In genomic region chr11:57763568-57763967, GRCh38 we compare ENCODE assay signal across 9 cellular contexts. TPM values are rescaled to one million over a fixed set of nuclear protein-coding genes. Genes with fewer than 3 reads are reported as not detected.
DNase-seq lines count a peak whose midpoint lies in the region; ATAC-seq, FAIRE-seq and TF ChIP-seq lines count a peak whose summit lies in the region.
"Had no signal": no experiment of that assay in that cellular context is flagged by ENCODE, and none has a peak within 500 bp of the region (broad histone marks: within the 10 kb centered on the region; RNA-seq: fewer than 3 reads in every experiment).

No MANE protein-coding gene starts in this region.

- TF ChIP-seq CTCF in 22Rv1 (IDR thresholded peaks at IDR 0.05) = 0 out of 2 replicates have a peak, but pooled peaks have one; percentile 13
- TF ChIP-seq CTCF in HepG2 (CRISPR knock-in tag; IDR thresholded peaks at IDR 0.05) = peak; percentile 28; the same call in 1 of the 2 replicates
- peak; percentile 29 to 58 (median 39) for TF ChIP-seq CTCF in transverse colon (IDR thresholded peaks at IDR 0.05)
- TF ChIP-seq CTCF in activated CD8-positive, alpha-beta T cell treated with anti-CD3 and anti-CD28 coated beads for 36 hours (IDR thresholded peaks at IDR 0.05) = no peak

- POLR2A ChIA-PET in HepG2 (lab: Yijun Ruan, JAX) = interaction anchor here (0.6 to 10.3 kb wide), 4 partner anchors 13 to 304 kb away, joined by 3 to 215 read pairs (median 44); partner anchors contain the start of gene RTN4RL2
- POLR2A ChIA-PET in activated CD8-positive, alpha-beta T cell treated with anti-CD3 and anti-CD28 coated beads for 36 hours (lab: Charles Lee) = no interaction called here

- TF ChIP-seq POLR2A in HepG2 (IDR thresholded peaks at IDR 0.05; ENCODE audit: insufficient read depth in 1 of 2, low read depth in 2 of 2, low read length in 2 of 2) (no peak), transverse colon (IDR thresholded peaks at IDR 0.05) (no peak)

- FAIRE-seq in HepG2 (lab: Jason Lieb, UNC) = no peak

- H3K36me3 Mint-ChIP-seq in activated CD8-positive, alpha-beta T cell treated with anti-CD3 and anti-CD28 coated beads for 36 hours (ENCODE audit: low read depth) = no peaks in the 10 kb centered on the region

- in situ Hi-C loops in HepG2 (cut with HindIII; ENCODE audit: extremely low pct_ligation_motif_present, low pct_unique_long_range_greater_than_20kb) = loop anchor here (5.0 kb wide), 1 partner anchor 39 kb away; no protein-coding TSS in a partner anchor
- in situ Hi-C loops in transverse colon (cut with MboI; ENCODE audit: low pct_ligation_motif_present in 1 of 4, low pct_unique_long_range_greater_than_20kb in 1 of 4, low sequenced_read_pairs in 3 of 4) = loop anchor here in 1 of 4 donors (5.0 kb wide), 1 partner anchor 39 kb away; no protein-coding TSS in a partner anchor

- peak overlapping the region; percentile 97 for H3K9ac ChIP-seq in HUES64 (ENCODE audit: low read depth, low read length)
- peak overlapping the region; percentile 100 for H3K9ac ChIP-seq in HepG2 (ENCODE audit: insufficient read depth, low read depth, low read length)

- no peak for TF ChIP-seq RAD21 in HepG2 (CRISPR knock-in tag; IDR thresholded peaks at IDR 0.05)

- ATAC-seq in HepG2 (peak; percentile 55), HG03039 (IDR thresholded peaks at IDR 0.05; ENCODE audit: unreplicated experiment) (no peak), HG03175 (IDR thresholded peaks at IDR 0.05; ENCODE audit: unreplicated experiment) (no peak)
- ATAC-seq in activated CD8-positive, alpha-beta T cell treated with anti-CD3 and anti-CD28 coated beads for 36 hours = no peak

- H3K4me1 Mint-ChIP-seq in activated CD8-positive, alpha-beta T cell treated with anti-CD3 and anti-CD28 coated beads for 36 hours (ENCODE audit: low read depth) = peaks cover 14% of the 10 kb centered on the region

- peak overlapping the region; percentile 87 for H3K4me2 ChIP-seq in HepG2 (ENCODE audit: low read depth, low read length)

- TF ChIP-seq EP300 in HepG2 (IDR thresholded peaks at IDR 0.05; ENCODE audit: low read depth in 2 of 2, low read length in 2 of 2) = no peak
- TF ChIP-seq EP300 in HepG2 (CRISPR knock-in tag; IDR thresholded peaks at IDR 0.05; ENCODE audit: borderline replicate concordance) = no peak
- TF ChIP-seq EP300 in transverse colon (IDR thresholded peaks at IDR 0.05; ENCODE audit: low read depth) = no peak

- H2AFZ ChIP-seq in HepG2 (ENCODE audit: low read length) = no peak overlapping the region

- no peak overlapping the region for H3K4me3 Mint-ChIP-seq in activated CD8-positive, alpha-beta T cell treated with anti-CD3 and anti-CD28 coated beads for 36 hours
- H3K4me3 Mint-ChIP-seq: activated naive CD4-positive, alpha-beta T cell treated with anti-CD3 and anti-CD28 coated beads, Interleukin-2, amount 50 U/mL, for 24 hours had no signal

- H3K27me3 Mint-ChIP-seq in activated CD8-positive, alpha-beta T cell treated with anti-CD3 and anti-CD28 coated beads for 36 hours = no peaks in the 10 kb centered on the region
- H3K27me3 Mint-ChIP-seq: activated naive CD4-positive, alpha-beta T cell treated with anti-CD3 and anti-CD28 coated beads, Interleukin-2, amount 50 U/mL, for 24 hours had no signal

- intact Hi-C loops in HepG2 (cut with micrococcal nuclease; ENCODE audit: unreplicated experiment) = loop anchor here (1.0 kb wide), 2 partner anchors 15 to 37 kb away; no protein-coding TSS in a partner anchor
- intact Hi-C loops in transverse colon (cut with DNase I; ENCODE audit: low total_unique reads) = loop anchor here (5.0 kb wide), 1 partner anchor 39 kb away; no protein-coding TSS in a partner anchor
- intact Hi-C loops in activated CD8-positive, alpha-beta T cell treated with anti-CD3 and anti-CD28 coated beads for 36 hours (cut with micrococcal nuclease) = no loop called here

- H3K27me3 ChIP-seq in HUES64 (ENCODE audit: insufficient read depth, low read length) = no peaks in the 10 kb centered on the region
- no peaks in the 10 kb centered on the region; a peak in 1 of 5 replicates for H3K27me3 ChIP-seq in HepG2 (ENCODE audit: control insufficient read depth in 1 of 2, insufficient read depth in 2 of 2, low read length in 2 of 2)
- H3K27me3 ChIP-seq in transverse colon = no peaks in the 10 kb centered on the region

- no TSS peak for BruUV-seq in HepG2 (replicated peaks; lab: Mats Ljungman, UMichigan)

- 0 out of 2 replicates have a peak, but pooled peaks cover 5% of the 10 kb centered on the region for H3K36me3 ChIP-seq in HUES64 (ENCODE audit: insufficient read depth, low read length)
- peaks cover 0 to 6% of the 10 kb centered on the region in 2 experiments; a peak in 2 of 5 replicates for H3K36me3 ChIP-seq in HepG2 (replicated peaks in 1 of 2; ENCODE audit: control insufficient read depth in 1 of 2, insufficient read depth in 2 of 2, low read length in 2 of 2)
- no peaks in the 10 kb centered on the region for H3K36me3 ChIP-seq in transverse colon

- no peak overlapping the region for H3K27ac Mint-ChIP-seq in activated CD8-positive, alpha-beta T cell treated with anti-CD3 and anti-CD28 coated beads for 36 hours
- H3K27ac Mint-ChIP-seq: activated naive CD4-positive, alpha-beta T cell treated with anti-CD3 and anti-CD28 coated beads, Interleukin-2, amount 50 U/mL, for 24 hours had no signal

- H3K27ac ChIP-seq in 22Rv1 = peak overlapping the region; percentile 92; the same call in 1 of the 2 replicates
- H3K27ac ChIP-seq in HUES64 (ENCODE audit: low read depth, low read length) = peak overlapping the region; percentile 38
- peak overlapping the region; percentile 99 for H3K27ac ChIP-seq in HepG2 (ENCODE audit: extremely low read length, insufficient read depth, low read length)
- H3K27ac ChIP-seq in transverse colon = peak overlapping the region; percentile 89 to 99 (median 96)

- peaks cover 41% of the 10 kb centered on the region for H4K20me1 ChIP-seq in HepG2 (ENCODE audit: insufficient read depth, low read length)

- peaks cover 71% of the 10 kb centered on the region for H3K79me2 ChIP-seq in HepG2 (ENCODE audit: insufficient read depth, low read length)

- CTCF ChIA-PET in HepG2 (lab: Yijun Ruan, JAX; ENCODE audit: low intra/inter-chr PET ratio, low total read pairs) = interaction anchor here (1.6 kb wide), 1 partner anchor 37 kb away, joined by 7 read pairs; no protein-coding TSS in a partner anchor
- CTCF ChIA-PET in activated CD8-positive, alpha-beta T cell treated with anti-CD3 and anti-CD28 coated beads for 36 hours (lab: Charles Lee) = interaction anchor here (2.5 to 8.4 kb wide), 2 partner anchors 12 to 38 kb away, joined by 6 to 57 read pairs; no protein-coding TSS in a partner anchor

- H3K9me3 ChIP-seq in HUES64 (ENCODE audit: insufficient read depth, low read depth, low read length) = no peaks in the 10 kb centered on the region
- no peaks in the 10 kb centered on the region for H3K9me3 ChIP-seq in HepG2 (ENCODE audit: low read length)
- no peaks in the 10 kb centered on the region for H3K9me3 ChIP-seq in transverse colon

- no peaks in the 10 kb centered on the region for H3K9me3 Mint-ChIP-seq in activated CD8-positive, alpha-beta T cell treated with anti-CD3 and anti-CD28 coated beads for 36 hours
- H3K9me3 Mint-ChIP-seq: activated naive CD4-positive, alpha-beta T cell treated with anti-CD3 and anti-CD28 coated beads, Interleukin-2, amount 50 U/mL, for 24 hours had no signal

- 20% methylated on average over 1 of the region's 1 CpG for WGBS in HUES64
- WGBS in HepG2 (ENCODE audit: low lambda C conversion rate) = 0% methylated on average over 1 of the region's 1 CpG
- 17 to 18% methylated on average over 1 of the region's 1 CpG for WGBS in transverse colon (ENCODE audit: low coverage in 1 of 2), 2 donors

- DNase-seq in cerebellar cortex (ENCODE audit: low spot score) (peak; percentile 78), HepG2 (ENCODE audit: low spot score) (peak; percentile 50), transverse colon (no peak)
- no peak for DNase-seq in activated CD8-positive, alpha-beta T cell treated with anti-CD3 and anti-CD28 coated beads for 36 hours

- H3K4me3 ChIP-seq in HUES64 (ENCODE audit: low read length) (peak overlapping the region; percentile 95), HepG2 (replicated peaks in 1 of 3; ENCODE audit: insufficient read depth in 1 of 3, low read depth in 2 of 3, low read length in 3 of 3) (peak overlapping the region; percentile 80 to 97 (median 88)), transverse colon (peak overlapping the region; percentile 46 to 80 (median 60))

- H3K4me1 ChIP-seq in HUES64 (ENCODE audit: insufficient read depth, low read length) = peaks cover 15% of the 10 kb centered on the region
- peaks cover 48% of the 10 kb centered on the region for H3K4me1 ChIP-seq in HepG2 (ENCODE audit: insufficient read depth, low read length)
- H3K4me1 ChIP-seq in transverse colon = peaks cover 0 to 55% (median 36%) of the 10 kb centered on the region in 4 donors

RNA-seq across cellular contexts. Expression of gene CTNND1, which starts 2.0 kb away (rescaled TPM):
- 81.3 TPM for polyA plus RNA-seq in HUES64 (2013, experiment 1 of 2)
- polyA plus RNA-seq in HUES64 (2013, experiment 2 of 2) = 89.6 TPM
- total RNA-seq in HepG2 (2016; rRNA removed; fragmentation: Illumina TruSeq; extraction: Trizol) (128 and 184 TPM in 2 replicates), transverse colon (100 to 1,000 TPM; 165 to 415 (median 374) TPM)
- total RNA-seq in HepG2 (2016; cell fraction: cytosol; rRNA removed; fragmentation: Illumina TruSeq; extraction: Trizol; ENCODE audit: low read depth) = 9.7 and 10.3 TPM in 2 replicates
- 125 and 182 TPM in 2 replicates for total RNA-seq in HepG2 (2016; cell fraction: insoluble cytoplasmic fraction; rRNA removed; fragmentation: Illumina TruSeq; extraction: Trizol)
- total RNA-seq in HepG2 (2016; cell fraction: membrane; rRNA removed; fragmentation: Illumina TruSeq; extraction: Trizol) = 25.4 and 28.5 TPM in 2 replicates
- 122 and 125 TPM in 2 replicates for total RNA-seq in HepG2 (2016; cell fraction: nucleus; rRNA removed; fragmentation: Illumina TruSeq; extraction: Trizol)
- polyA plus RNA-seq in HepG2 (2011; rRNA removed) = 117 and 136 TPM in 2 replicates
- 93.8 and 103 TPM in 2 replicates for polyA plus RNA-seq in HepG2 (2011; cell fraction: cytosol; rRNA removed)
- 87.0 and 99.3 TPM in 2 replicates for polyA plus RNA-seq in HepG2 (2011; cell fraction: nucleus; rRNA removed)
- 85.5 and 97.1 TPM in 2 replicates for polyA plus RNA-seq in HepG2 (2012)
- polyA plus RNA-seq in HepG2 (2016; cell fraction: cytosol; fragmentation: Illumina TruSeq; extraction: Trizol; ENCODE audit: low read depth) = 2.6 and 3.2 TPM in 2 replicates
- 131 and 135 TPM in 2 replicates for polyA plus RNA-seq in HepG2 (2016; cell fraction: insoluble cytoplasmic fraction; fragmentation: Illumina TruSeq; extraction: Trizol; ENCODE audit: low read depth)
- polyA plus RNA-seq in HepG2 (2016; cell fraction: membrane; fragmentation: Illumina TruSeq; extraction: Trizol; ENCODE audit: low read depth) = 11.5 and 13.2 TPM in 2 replicates
- polyA plus RNA-seq in HepG2 (2016; cell fraction: nucleus; fragmentation: Illumina TruSeq; extraction: Trizol; ENCODE audit: insufficient read depth, low read depth) = 100 and 103 TPM in 2 replicates
- 263 and 616 TPM in 2 replicates for polyA minus RNA-seq in HepG2 (2011; rRNA and poly(A)+ RNA removed; ENCODE audit: low replicate concordance)
- 140 and 158 TPM in 2 replicates for polyA minus RNA-seq in HepG2 (2011; cell fraction: cytosol; rRNA and poly(A)+ RNA removed)
- polyA minus RNA-seq in HepG2 (2011; cell fraction: nucleus; rRNA and poly(A)+ RNA removed) = 209 and 212 TPM in 2 replicates
- total RNA-seq in activated CD8-positive, alpha-beta T cell treated with anti-CD3 and anti-CD28 coated beads for 36 hours = 1 to 10 TPM; 7.3 to 7.9 TPM

RNA-seq across cellular contexts. Expression of gene BTBD18, which starts 11.9 kb away (rescaled TPM):
- polyA plus RNA-seq in HUES64 (2013, experiment 1 of 2) = not detected
- polyA plus RNA-seq in HUES64 (2013, experiment 2 of 2) = not detected
- total RNA-seq in HepG2 (2016; rRNA removed; fragmentation: Illumina TruSeq; extraction: Trizol) = not detected in 2 replicates
- total RNA-seq in HepG2 (2016; cell fraction: cytosol; rRNA removed; fragmentation: Illumina TruSeq; extraction: Trizol; ENCODE audit: low read depth) = not detected in 2 replicates
- not detected in 2 replicates for total RNA-seq in HepG2 (2016; cell fraction: insoluble cytoplasmic fraction; rRNA removed; fragmentation: Illumina TruSeq; extraction: Trizol)
- total RNA-seq in HepG2 (2016; cell fraction: membrane; rRNA removed; fragmentation: Illumina TruSeq; extraction: Trizol) = not detected in 2 replicates
- total RNA-seq in HepG2 (2016; cell fraction: nucleus; rRNA removed; fragmentation: Illumina TruSeq; extraction: Trizol) = not detected in 2 replicates
- polyA plus RNA-seq in HepG2 (2011; rRNA removed) = not detected in 2 replicates
- polyA plus RNA-seq in HepG2 (2011; cell fraction: cytosol; rRNA removed) = not detected in 2 replicates
- polyA plus RNA-seq in HepG2 (2011; cell fraction: nucleus; rRNA removed) = not detected in 2 replicates
- polyA plus RNA-seq in HepG2 (2012) = 0.11 TPM in 1 of 2 replicates, not detected in the other
- not detected in 2 replicates for polyA plus RNA-seq in HepG2 (2016; cell fraction: cytosol; fragmentation: Illumina TruSeq; extraction: Trizol; ENCODE audit: low read depth)
- polyA plus RNA-seq in HepG2 (2016; cell fraction: insoluble cytoplasmic fraction; fragmentation: Illumina TruSeq; extraction: Trizol; ENCODE audit: low read depth) = not detected in 2 replicates
- polyA plus RNA-seq in HepG2 (2016; cell fraction: membrane; fragmentation: Illumina TruSeq; extraction: Trizol; ENCODE audit: low read depth) = not detected in 2 replicates
- not detected in 2 replicates for polyA plus RNA-seq in HepG2 (2016; cell fraction: nucleus; fragmentation: Illumina TruSeq; extraction: Trizol; ENCODE audit: insufficient read depth, low read depth)
- polyA minus RNA-seq in HepG2 (2011; rRNA and poly(A)+ RNA removed; ENCODE audit: low replicate concordance) = not detected in 2 replicates
- not detected in 2 replicates for polyA minus RNA-seq in HepG2 (2011; cell fraction: cytosol; rRNA and poly(A)+ RNA removed)
- not detected in 2 replicates for polyA minus RNA-seq in HepG2 (2011; cell fraction: nucleus; rRNA and poly(A)+ RNA removed)
- not detected for total RNA-seq in transverse colon
- total RNA-seq in activated CD8-positive, alpha-beta T cell treated with anti-CD3 and anti-CD28 coated beads for 36 hours = not detected

RNA-seq across cellular contexts. Expression of gene SELENOH, which starts 22.3 kb away (rescaled TPM):
- 211 TPM for polyA plus RNA-seq in HUES64 (2013, experiment 1 of 2)
- 188 TPM for polyA plus RNA-seq in HUES64 (2013, experiment 2 of 2)
- total RNA-seq in HepG2 (2016; rRNA removed; fragmentation: Illumina TruSeq; extraction: Trizol) (70.2 and 77.4 TPM in 2 replicates), transverse colon (100 to 1,000 TPM in 2 of 4 donors, 10 to 100 TPM in 2; 78.2 to 117 (median 102) TPM)
- total RNA-seq in HepG2 (2016; cell fraction: cytosol; rRNA removed; fragmentation: Illumina TruSeq; extraction: Trizol; ENCODE audit: low read depth) = 48.7 and 57.5 TPM in 2 replicates
- 76.0 and 79.2 TPM in 2 replicates for total RNA-seq in HepG2 (2016; cell fraction: insoluble cytoplasmic fraction; rRNA removed; fragmentation: Illumina TruSeq; extraction: Trizol)
- total RNA-seq in HepG2 (2016; cell fraction: membrane; rRNA removed; fragmentation: Illumina TruSeq; extraction: Trizol) = 80.5 and 93.1 TPM in 2 replicates
- total RNA-seq in HepG2 (2016; cell fraction: nucleus; rRNA removed; fragmentation: Illumina TruSeq; extraction: Trizol) = 38.1 and 39.0 TPM in 2 replicates
- 22.0 and 27.2 TPM in 2 replicates for polyA plus RNA-seq in HepG2 (2011; rRNA removed)
- 30.8 and 42.4 TPM in 2 replicates for polyA plus RNA-seq in HepG2 (2011; cell fraction: cytosol; rRNA removed)
- 34.5 and 35.6 TPM in 2 replicates for polyA plus RNA-seq in HepG2 (2011; cell fraction: nucleus; rRNA removed)
- 18.1 and 28.1 TPM in 2 replicates for polyA plus RNA-seq in HepG2 (2012)
- polyA plus RNA-seq in HepG2 (2016; cell fraction: cytosol; fragmentation: Illumina TruSeq; extraction: Trizol; ENCODE audit: low read depth) = 46.1 and 57.4 TPM in 2 replicates
- polyA plus RNA-seq in HepG2 (2016; cell fraction: insoluble cytoplasmic fraction; fragmentation: Illumina TruSeq; extraction: Trizol; ENCODE audit: low read depth) = 59.0 and 63.0 TPM in 2 replicates
- polyA plus RNA-seq in HepG2 (2016; cell fraction: membrane; fragmentation: Illumina TruSeq; extraction: Trizol; ENCODE audit: low read depth) = 58.7 and 68.5 TPM in 2 replicates
- 58.2 and 61.8 TPM in 2 replicates for polyA plus RNA-seq in HepG2 (2016; cell fraction: nucleus; fragmentation: Illumina TruSeq; extraction: Trizol; ENCODE audit: insufficient read depth, low read depth)
- 12.4 and 17.0 TPM in 2 replicates for polyA minus RNA-seq in HepG2 (2011; rRNA and poly(A)+ RNA removed; ENCODE audit: low replicate concordance)
- 6.4 and 7.8 TPM in 2 replicates for polyA minus RNA-seq in HepG2 (2011; cell fraction: cytosol; rRNA and poly(A)+ RNA removed)
- polyA minus RNA-seq in HepG2 (2011; cell fraction: nucleus; rRNA and poly(A)+ RNA removed) = 33.2 and 37.3 TPM in 2 replicates
- 100 to 1,000 TPM; 257 to 265 TPM for total RNA-seq in activated CD8-positive, alpha-beta T cell treated with anti-CD3 and anti-CD28 coated beads for 36 hours

RNA-seq across cellular contexts. Expression of gene TMX2, which starts 51.2 kb away (rescaled TPM):
- polyA plus RNA-seq in HUES64 (2013, experiment 1 of 2) = 78.9 TPM
- 70.8 TPM for polyA plus RNA-seq in HUES64 (2013, experiment 2 of 2)
- 67.0 and 129 TPM in 2 replicates for total RNA-seq in HepG2 (2016; rRNA removed; fragmentation: Illumina TruSeq; extraction: Trizol)
- total RNA-seq in HepG2 (2016; cell fraction: cytosol; rRNA removed; fragmentation: Illumina TruSeq; extraction: Trizol; ENCODE audit: low read depth) = 23.9 and 24.2 TPM in 2 replicates
- total RNA-seq in HepG2 (2016; cell fraction: insoluble cytoplasmic fraction; rRNA removed; fragmentation: Illumina TruSeq; extraction: Trizol) = 67.3 and 132 TPM in 2 replicates
- total RNA-seq in HepG2 (2016; cell fraction: membrane; rRNA removed; fragmentation: Illumina TruSeq; extraction: Trizol) = 43.6 and 47.0 TPM in 2 replicates
- total RNA-seq in HepG2 (2016; cell fraction: nucleus; rRNA removed; fragmentation: Illumina TruSeq; extraction: Trizol) = 118 and 129 TPM in 2 replicates
- polyA plus RNA-seq in HepG2 (2011; rRNA removed) = 73.9 and 84.5 TPM in 2 replicates
- polyA plus RNA-seq in HepG2 (2011; cell fraction: cytosol; rRNA removed) = 64.6 and 74.4 TPM in 2 replicates
- 58.5 and 61.3 TPM in 2 replicates for polyA plus RNA-seq in HepG2 (2011; cell fraction: nucleus; rRNA removed)
- 69.3 and 76.8 TPM in 2 replicates for polyA plus RNA-seq in HepG2 (2012)
- 20.9 and 22.1 TPM in 2 replicates for polyA plus RNA-seq in HepG2 (2016; cell fraction: cytosol; fragmentation: Illumina TruSeq; extraction: Trizol; ENCODE audit: low read depth)
- polyA plus RNA-seq in HepG2 (2016; cell fraction: insoluble cytoplasmic fraction; fragmentation: Illumina TruSeq; extraction: Trizol; ENCODE audit: low read depth) = 69.9 and 74.8 TPM in 2 replicates
- 34.0 and 35.7 TPM in 2 replicates for polyA plus RNA-seq in HepG2 (2016; cell fraction: membrane; fragmentation: Illumina TruSeq; extraction: Trizol; ENCODE audit: low read depth)
- polyA plus RNA-seq in HepG2 (2016; cell fraction: nucleus; fragmentation: Illumina TruSeq; extraction: Trizol; ENCODE audit: insufficient read depth, low read depth) = 188 and 197 TPM in 2 replicates
- polyA minus RNA-seq in HepG2 (2011; rRNA and poly(A)+ RNA removed; ENCODE audit: low replicate concordance) = 143 and 304 TPM in 2 replicates
- polyA minus RNA-seq in HepG2 (2011; cell fraction: cytosol; rRNA and poly(A)+ RNA removed) = 56.1 and 60.1 TPM in 2 replicates
- 57.4 and 73.6 TPM in 2 replicates for polyA minus RNA-seq in HepG2 (2011; cell fraction: nucleus; rRNA and poly(A)+ RNA removed)
- 10 to 100 TPM; 12.3 to 86.7 (median 49.0) TPM for total RNA-seq in transverse colon
- total RNA-seq in activated CD8-positive, alpha-beta T cell treated with anti-CD3 and anti-CD28 coated beads for 36 hours = 10 to 100 TPM; 53.1 to 58.6 TPM

RNA-seq across cellular contexts. Expression of gene MED19, which starts 51.6 kb away (rescaled TPM):
- 18.1 TPM for polyA plus RNA-seq in HUES64 (2013, experiment 1 of 2)
- 23.7 TPM for polyA plus RNA-seq in HUES64 (2013, experiment 2 of 2)
- total RNA-seq in HepG2 (2016; rRNA removed; fragmentation: Illumina TruSeq; extraction: Trizol) = 13.8 and 15.1 TPM in 2 replicates
- 5.6 and 6.3 TPM in 2 replicates for total RNA-seq in HepG2 (2016; cell fraction: cytosol; rRNA removed; fragmentation: Illumina TruSeq; extraction: Trizol; ENCODE audit: low read depth)
- 14.0 and 14.8 TPM in 2 replicates for total RNA-seq in HepG2 (2016; cell fraction: insoluble cytoplasmic fraction; rRNA removed; fragmentation: Illumina TruSeq; extraction: Trizol)
- total RNA-seq in HepG2 (2016; cell fraction: membrane; rRNA removed; fragmentation: Illumina TruSeq; extraction: Trizol) = 6.4 and 7.4 TPM in 2 replicates
- total RNA-seq in HepG2 (2016; cell fraction: nucleus; rRNA removed; fragmentation: Illumina TruSeq; extraction: Trizol) = 7.7 and 8.9 TPM in 2 replicates
- polyA plus RNA-seq in HepG2 (2011; rRNA removed) = 12.8 and 12.9 TPM in 2 replicates
- 14.5 and 23.8 TPM in 2 replicates for polyA plus RNA-seq in HepG2 (2011; cell fraction: cytosol; rRNA removed)
- 19.1 and 22.0 TPM in 2 replicates for polyA plus RNA-seq in HepG2 (2011; cell fraction: nucleus; rRNA removed)
- polyA plus RNA-seq in HepG2 (2012) = 6.5 and 9.5 TPM in 2 replicates
- polyA plus RNA-seq in HepG2 (2016; cell fraction: cytosol; fragmentation: Illumina TruSeq; extraction: Trizol; ENCODE audit: low read depth) = 5.3 and 6.8 TPM in 2 replicates
- 18.8 and 19.8 TPM in 2 replicates for polyA plus RNA-seq in HepG2 (2016; cell fraction: insoluble cytoplasmic fraction; fragmentation: Illumina TruSeq; extraction: Trizol; ENCODE audit: low read depth)
- 4.9 and 5.2 TPM in 2 replicates for polyA plus RNA-seq in HepG2 (2016; cell fraction: membrane; fragmentation: Illumina TruSeq; extraction: Trizol; ENCODE audit: low read depth)
- polyA plus RNA-seq in HepG2 (2016; cell fraction: nucleus; fragmentation: Illumina TruSeq; extraction: Trizol; ENCODE audit: insufficient read depth, low read depth) = 12.1 and 13.6 TPM in 2 replicates
- polyA minus RNA-seq in HepG2 (2011; rRNA and poly(A)+ RNA removed; ENCODE audit: low replicate concordance) = 6.8 and 11.8 TPM in 2 replicates
- 4.0 and 4.8 TPM in 2 replicates for polyA minus RNA-seq in HepG2 (2011; cell fraction: cytosol; rRNA and poly(A)+ RNA removed)
- polyA minus RNA-seq in HepG2 (2011; cell fraction: nucleus; rRNA and poly(A)+ RNA removed) = 8.8 and 9.9 TPM in 2 replicates
- total RNA-seq in transverse colon = 10 to 100 TPM in 2 of 4 donors, 1 to 10 TPM in 2; 6.2 to 22.1 (median 12.0) TPM
- 10 to 100 TPM in 1 of 2 experiments, 1 to 10 TPM in 1; 9.1 to 10.3 TPM for total RNA-seq in activated CD8-positive, alpha-beta T cell treated with anti-CD3 and anti-CD28 coated beads for 36 hours

Comparison
In these comparisons a context has a peak if more than half of its experiments do, and no peak if none do; other contexts are left out.
1. H3K27ac ChIP-seq: peak in every context shown above with its lines; median percentile 99 in HepG2; 96 in transverse colon; 92 in 22Rv1; 38 in HUES64.
2. DNase-seq: peak in cerebellar cortex (single experiment) and HepG2 (single experiment); none in transverse colon (single experiment) and activated CD8-positive, alpha-beta T cell treated with anti-CD3 and anti-CD28 coated beads for 36 hours (single experiment).
3. Peak in every context shown above with its lines, with median percentiles within 50 percentile points of each other: H3K4me3 ChIP-seq.